In the genomic region with DNA sequence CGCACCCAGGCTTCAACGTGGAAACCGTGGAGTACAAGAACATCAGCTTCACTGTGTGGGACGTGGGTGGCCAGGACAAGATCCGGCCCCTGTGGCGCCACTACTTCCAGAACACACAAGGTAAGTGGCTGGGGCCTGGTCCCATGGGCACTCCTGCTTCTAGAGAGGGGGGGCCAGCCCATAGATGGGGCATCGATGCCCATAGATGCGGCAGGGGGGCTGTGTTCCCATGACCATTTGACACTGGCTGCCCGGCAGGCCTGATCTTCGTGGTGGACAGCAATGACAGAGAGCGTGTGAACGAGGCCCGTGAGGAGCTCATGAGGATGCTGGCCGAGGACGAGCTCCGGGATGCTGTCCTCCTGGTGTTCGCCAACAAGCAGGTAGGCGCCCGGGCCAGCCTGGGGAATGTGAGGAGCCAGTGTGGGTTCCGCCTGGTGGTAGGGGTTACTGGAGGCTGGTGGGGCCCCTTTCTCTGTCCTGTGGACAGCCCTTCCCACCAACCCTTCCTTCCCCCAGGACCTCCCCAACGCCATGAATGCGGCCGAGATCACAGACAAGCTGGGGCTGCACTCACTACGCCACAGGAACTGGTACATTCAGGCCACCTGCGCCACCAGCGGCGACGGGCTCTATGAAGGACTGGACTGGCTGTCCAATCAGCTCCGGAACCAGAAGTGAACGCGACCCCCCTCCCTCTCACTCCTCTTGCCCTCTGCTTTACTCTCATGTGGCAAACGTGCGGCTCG, we compare ENCODE assay signal across 1 cellular context.
TF ChIP-seq lines count a peak whose summit lies in the region.

No MANE protein-coding gene starts in this region.

TF ChIP-seq in K562, 482 proteins besides CTCF, POLR2A, EP300 and RAD21 (continued from another document):
- TF ChIP-seq, protein P1, sequence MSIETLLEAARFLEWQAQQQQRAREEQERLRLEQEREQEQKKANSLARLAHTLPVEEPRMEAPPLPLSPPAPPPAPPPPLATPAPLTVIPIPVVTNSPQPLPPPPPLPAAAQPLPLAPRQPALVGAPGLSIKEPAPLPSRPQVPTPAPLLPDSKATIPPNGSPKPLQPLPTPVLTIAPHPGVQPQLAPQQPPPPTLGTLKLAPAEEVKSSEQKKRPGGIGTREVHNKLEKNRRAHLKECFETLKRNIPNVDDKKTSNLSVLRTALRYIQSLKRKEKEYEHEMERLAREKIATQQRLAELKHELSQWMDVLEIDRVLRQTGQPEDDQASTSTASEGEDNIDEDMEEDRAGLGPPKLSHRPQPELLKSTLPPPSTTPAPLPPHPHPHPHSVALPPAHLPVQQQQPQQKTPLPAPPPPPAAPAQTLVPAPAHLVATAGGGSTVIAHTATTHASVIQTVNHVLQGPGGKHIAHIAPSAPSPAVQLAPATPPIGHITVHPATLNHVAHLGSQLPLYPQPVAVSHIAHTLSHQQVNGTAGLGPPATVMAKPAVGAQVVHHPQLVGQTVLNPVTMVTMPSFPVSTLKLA (conservative IDR thresholded peaks at IDR 0.05) = no peak
- TF ChIP-seq MTA3 (IDR thresholded peaks at IDR 0.05; ENCODE audit: borderline replicate concordance) = no peak
- no peak for TF ChIP-seq SMC3 (conservative IDR thresholded peaks at IDR 0.05; ENCODE audit: insufficient read depth, low read depth, low read length)
- no peak for TF ChIP-seq ZFX (CRISPR knock-in tag; IDR thresholded peaks at IDR 0.05)
- no peak; the same call in 1 of the 2 replicates for TF ChIP-seq MTF1 (CRISPR knock-in tag; IDR thresholded peaks at IDR 0.05; ENCODE audit: borderline replicate concordance)
- TF ChIP-seq TRIM24 (IDR thresholded peaks at IDR 0.05) = no peak
- TF ChIP-seq KDM1A (IDR thresholded peaks at IDR 0.05) = no peak
- TF ChIP-seq, protein P2, sequence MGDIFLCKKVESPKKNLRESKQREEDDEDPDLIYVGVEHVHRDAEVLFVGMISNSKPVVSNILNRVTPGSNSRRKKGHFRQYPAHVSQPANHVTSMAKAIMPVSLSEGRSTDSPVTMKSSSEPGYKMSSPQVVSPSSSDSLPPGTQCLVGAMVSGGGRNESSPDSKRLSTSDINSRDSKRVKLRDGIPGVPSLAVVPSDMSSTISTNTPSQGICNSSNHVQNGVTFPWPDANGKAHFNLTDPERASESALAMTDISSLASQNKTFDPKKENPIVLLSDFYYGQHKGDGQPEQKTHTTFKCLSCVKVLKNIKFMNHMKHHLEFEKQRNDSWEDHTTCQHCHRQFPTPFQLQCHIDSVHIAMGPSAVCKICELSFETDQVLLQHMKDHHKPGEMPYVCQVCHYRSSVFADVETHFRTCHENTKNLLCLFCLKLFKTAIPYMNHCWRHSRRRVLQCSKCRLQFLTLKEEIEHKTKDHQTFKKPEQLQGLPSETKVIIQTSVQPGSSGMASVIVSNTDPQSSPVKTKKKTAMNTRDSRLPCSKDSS (IDR thresholded peaks at IDR 0.05; ENCODE audit: low read depth, partially characterized antibody) = no peak
- TF ChIP-seq GABPB1 (CRISPR knock-in tag; IDR thresholded peaks at IDR 0.05) = no peak
- no peak for TF ChIP-seq TBP (optimal IDR thresholded peaks at IDR 0.05; ENCODE audit: low read depth, low read length)
- TF ChIP-seq ZNF143 (CRISPR knock-in tag; IDR thresholded peaks at IDR 0.05) = no peak
- no peak for TF ChIP-seq FUS (optimal IDR thresholded peaks at IDR 0.05; ENCODE audit: low read depth, low read length)
- no peak for TF ChIP-seq MED1 (CRISPR knock-in tag; IDR thresholded peaks at IDR 0.05; ENCODE audit: borderline replicate concordance)
- TF ChIP-seq SETDB1 (IDR thresholded peaks at IDR 0.05; ENCODE audit: low read length) = no peak
- TF ChIP-seq ZNF347 (CRISPR knock-in tag; IDR thresholded peaks at IDR 0.05; ENCODE audit: low read depth) = no peak
- no peak for TF ChIP-seq U2AF1 (optimal IDR thresholded peaks at IDR 0.05; ENCODE audit: low read depth, low read length)
- TF ChIP-seq SRSF3 (IDR thresholded peaks at IDR 0.05; ENCODE audit: insufficient read depth, low read length) = no peak
- 0 out of 2 replicates have a peak, but pooled peaks have one; percentile 11 for TF ChIP-seq POLR2AphosphoS5 (IDR thresholded peaks at IDR 0.05; ENCODE audit: control insufficient read depth, insufficient read depth, low read depth, low read length)
- TF ChIP-seq SMAD2 (IDR thresholded peaks at IDR 0.05; ENCODE audit: low read depth, low read length) = no peak
- TF ChIP-seq, protein P3, sequence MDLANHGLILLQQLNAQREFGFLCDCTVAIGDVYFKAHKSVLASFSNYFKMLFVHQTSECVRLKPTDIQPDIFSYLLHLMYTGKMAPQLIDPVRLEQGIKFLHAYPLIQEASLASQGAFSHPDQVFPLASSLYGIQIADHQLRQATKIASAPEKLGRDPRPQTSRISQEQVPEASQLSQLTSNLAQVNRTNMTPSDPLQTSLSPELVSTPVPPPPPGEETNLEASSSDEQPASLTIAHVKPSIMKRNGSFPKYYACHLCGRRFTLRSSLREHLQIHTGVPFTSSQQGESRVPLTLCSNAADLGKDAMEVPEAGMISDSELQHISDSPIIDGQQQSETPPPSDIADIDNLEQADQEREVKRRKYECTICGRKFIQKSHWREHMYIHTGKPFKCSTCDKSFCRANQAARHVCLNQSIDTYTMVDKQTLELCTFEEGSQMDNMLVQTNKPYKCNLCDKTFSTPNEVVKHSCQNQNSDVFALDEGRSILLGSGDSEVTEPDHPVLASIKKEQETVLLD (IDR thresholded peaks at IDR 0.05) = no peak
- TF ChIP-seq KLF10 (CRISPR knock-in tag; IDR thresholded peaks at IDR 0.05) = no peak
- TF ChIP-seq, protein P4, sequence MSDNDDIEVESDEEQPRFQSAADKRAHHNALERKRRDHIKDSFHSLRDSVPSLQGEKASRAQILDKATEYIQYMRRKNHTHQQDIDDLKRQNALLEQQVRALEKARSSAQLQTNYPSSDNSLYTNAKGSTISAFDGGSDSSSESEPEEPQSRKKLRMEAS (CRISPR knock-in tag; IDR thresholded peaks at IDR 0.05) = 0 out of 2 replicates have a peak, but pooled peaks have one; percentile 36
- TF ChIP-seq, protein P5, sequence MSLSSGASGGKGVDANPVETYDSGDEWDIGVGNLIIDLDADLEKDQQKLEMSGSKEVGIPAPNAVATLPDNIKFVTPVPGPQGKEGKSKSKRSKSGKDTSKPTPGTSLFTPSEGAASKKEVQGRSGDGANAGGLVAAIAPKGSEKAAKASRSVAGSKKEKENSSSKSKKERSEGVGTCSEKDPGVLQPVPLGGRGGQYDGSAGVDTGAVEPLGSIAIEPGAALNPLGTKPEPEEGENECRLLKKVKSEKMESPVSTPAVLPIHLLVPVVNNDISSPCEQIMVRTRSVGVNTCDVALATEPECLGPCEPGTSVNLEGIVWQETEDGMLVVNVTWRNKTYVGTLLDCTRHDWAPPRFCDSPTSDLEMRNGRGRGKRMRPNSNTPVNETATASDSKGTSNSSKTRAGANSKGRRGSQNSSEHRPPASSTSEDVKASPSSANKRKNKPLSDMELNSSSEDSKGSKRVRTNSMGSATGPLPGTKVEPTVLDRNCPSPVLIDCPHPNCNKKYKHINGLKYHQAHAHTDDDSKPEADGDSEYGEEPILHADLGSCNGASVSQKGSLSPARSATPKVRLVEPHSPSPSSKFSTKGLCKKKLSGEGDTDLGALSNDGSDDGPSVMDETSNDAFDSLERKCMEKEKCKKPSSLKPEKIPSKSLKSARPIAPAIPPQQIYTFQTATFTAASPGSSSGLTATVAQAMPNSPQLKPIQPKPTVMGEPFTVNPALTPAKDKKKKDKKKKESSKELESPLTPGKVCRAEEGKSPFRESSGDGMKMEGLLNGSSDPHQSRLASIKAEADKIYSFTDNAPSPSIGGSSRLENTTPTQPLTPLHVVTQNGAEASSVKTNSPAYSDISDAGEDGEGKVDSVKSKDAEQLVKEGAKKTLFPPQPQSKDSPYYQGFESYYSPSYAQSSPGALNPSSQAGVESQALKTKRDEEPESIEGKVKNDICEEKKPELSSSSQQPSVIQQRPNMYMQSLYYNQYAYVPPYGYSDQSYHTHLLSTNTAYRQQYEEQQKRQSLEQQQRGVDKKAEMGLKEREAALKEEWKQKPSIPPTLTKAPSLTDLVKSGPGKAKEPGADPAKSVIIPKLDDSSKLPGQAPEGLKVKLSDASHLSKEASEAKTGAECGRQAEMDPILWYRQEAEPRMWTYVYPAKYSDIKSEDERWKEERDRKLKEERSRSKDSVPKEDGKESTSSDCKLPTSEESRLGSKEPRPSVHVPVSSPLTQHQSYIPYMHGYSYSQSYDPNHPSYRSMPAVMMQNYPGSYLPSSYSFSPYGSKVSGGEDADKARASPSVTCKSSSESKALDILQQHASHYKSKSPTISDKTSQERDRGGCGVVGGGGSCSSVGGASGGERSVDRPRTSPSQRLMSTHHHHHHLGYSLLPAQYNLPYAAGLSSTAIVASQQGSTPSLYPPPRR (CRISPR knock-in tag; IDR thresholded peaks at IDR 0.05; ENCODE audit: borderline replicate concordance) = no peak
- TF ChIP-seq NONO (IDR thresholded peaks at IDR 0.05; ENCODE audit: low read depth in 2 of 2, low read length in 1 of 2) = no peak
- TF ChIP-seq EP400 (IDR thresholded peaks at IDR 0.05) = no peak
- no peak for TF ChIP-seq TAL1 (IDR thresholded peaks at IDR 0.05)
- no peak for TF ChIP-seq PPARD (CRISPR knock-in tag; IDR thresholded peaks at IDR 0.05)
- no peak for TF ChIP-seq ZSCAN32 (CRISPR knock-in tag; IDR thresholded peaks at IDR 0.05)
- no peak for TF ChIP-seq JUN (IDR thresholded peaks at IDR 0.05; ENCODE audit: borderline replicate concordance, low read depth, low read length)
- no peak for TF ChIP-seq JUN (CRISPR knock-in tag; IDR thresholded peaks at IDR 0.05; ENCODE audit: borderline replicate concordance)
- no peak for TF ChIP-seq ZBTB7A (IDR thresholded peaks at IDR 0.05; ENCODE audit: borderline replicate concordance, control insufficient read depth, low read depth, low read length)
